In genomic region chr18:11937874-11938478, GRCh38 we compare ENCODE assay signal across 8 cellular contexts. TPM values are rescaled to one million over a fixed set of nuclear protein-coding genes. Genes with fewer than 3 reads are reported as not detected.
DNase-seq lines count a peak whose midpoint lies in the region; ATAC-seq and TF ChIP-seq lines count a peak whose summit lies in the region.

No MANE protein-coding gene starts in this region.

- H3K4me3 ChIP-seq in prostate gland (no peak overlapping the region), uterus (no peak overlapping the region)

- no peaks in the 10 kb centered on the region for H3K4me1 Mint-ChIP-seq in activated naive CD8-positive, alpha-beta T cell treated with anti-CD3 and anti-CD28 coated beads for 36 hours

- no peaks in the 10 kb centered on the region for H3K9me3 Mint-ChIP-seq in activated naive CD8-positive, alpha-beta T cell treated with anti-CD3 and anti-CD28 coated beads for 36 hours

- 6% methylated on average over 4 of the region's 4 CpGs for WGBS in prostate gland

- H3K27ac Mint-ChIP-seq in activated naive CD8-positive, alpha-beta T cell treated with anti-CD3 and anti-CD28 coated beads for 36 hours = no peak overlapping the region

- TF ChIP-seq POLR2A in prostate gland (IDR thresholded peaks at IDR 0.05) (no peak), uterus (IDR thresholded peaks at IDR 0.05) (no peak)

- H3K9me3 ChIP-seq in prostate gland (no peaks in the 10 kb centered on the region), uterus (no peaks in the 10 kb centered on the region)

- H3K27me3 ChIP-seq in prostate gland (replicated peaks; ENCODE audit: insufficient read depth) (no peaks in the 10 kb centered on the region), uterus (no peaks in the 10 kb centered on the region)

- H3K36me3 Mint-ChIP-seq in activated naive CD8-positive, alpha-beta T cell treated with anti-CD3 and anti-CD28 coated beads for 36 hours = no peaks in the 10 kb centered on the region

- H3K36me3 ChIP-seq in prostate gland = no peaks in the 10 kb centered on the region
- no peaks in the 10 kb centered on the region for H3K36me3 ChIP-seq in uterus

- intact Hi-C loops in Right ventricle myocardium inferior (cut with DNase I) (loop anchor here (1.0 to 2.0 kb wide), 2 partner anchors 57 to 101 kb away; no protein-coding TSS in a partner anchor), prostate gland (cut with DNase I) (loop anchor here (1.0 to 10.0 kb wide), 2 partner anchors 57 to 283 kb away; no protein-coding TSS in a partner anchor), uterus (cut with DNase I; ENCODE audit: low total_unique reads) (loop anchor here (1.0 to 5.0 kb wide), 2 partner anchors 57 to 99 kb away; no protein-coding TSS in a partner anchor)

- H3K27ac ChIP-seq in prostate gland (no peak overlapping the region), uterus (no peak overlapping the region)

- TF ChIP-seq CTCF in prostate gland (IDR thresholded peaks at IDR 0.05) = peak; percentile 63 to 90 (median 86)
- TF ChIP-seq CTCF in uterus (IDR thresholded peaks at IDR 0.05) = peak; percentile 84 to 87 (median 86)

- ATAC-seq in Right ventricle myocardium inferior = peak; percentile 82

- H3K4me3 Mint-ChIP-seq in activated naive CD8-positive, alpha-beta T cell treated with anti-CD3 and anti-CD28 coated beads for 36 hours = no peak overlapping the region

- no peaks in the 10 kb centered on the region for H3K27me3 Mint-ChIP-seq in activated naive CD8-positive, alpha-beta T cell treated with anti-CD3 and anti-CD28 coated beads for 36 hours

- H3K4me1 ChIP-seq in prostate gland (replicated peaks) (no peaks in the 10 kb centered on the region), uterus (no peaks in the 10 kb centered on the region)

- DNase-seq in activated gamma-delta T cell treated with Interleukin-2 at 50 U/mL for 16 hours (peak; percentile 75), activated gamma-delta T cell (lab: John Stamatoyannopoulos, UW) (no peak), NCI-H128 (lab: John Stamatoyannopoulos, UW; ENCODE audit: unreplicated experiment) (peak; percentile 73), SW 1271 (lab: John Stamatoyannopoulos, UW) (peak; percentile 5 to 31), Right ventricle myocardium inferior (ENCODE audit: missing footprints) (peak; percentile 80), prostate gland (ENCODE audit: low spot score) (peak; percentile 79), uterus (peak; percentile 73 to 78)
- DNase-seq in activated naive CD8-positive, alpha-beta T cell treated with anti-CD3 and anti-CD28 coated beads for 36 hours = peak; percentile 64

RNA-seq across cellular contexts. Expression of gene MPPE1, which starts 29.9 kb away (rescaled TPM):
- total RNA-seq in activated naive CD8-positive, alpha-beta T cell treated with anti-CD3 and anti-CD28 coated beads for 36 hours = 10 to 100 TPM; 25.3 to 27.1 TPM
- 34.5 TPM for total RNA-seq in Right ventricle myocardium inferior
- total RNA-seq in prostate gland = 10 to 100 TPM; 19.3 to 29.1 TPM
- total RNA-seq in uterus = 10 to 100 TPM; 13.6 to 40.9 (median 29.5) TPM

RNA-seq across cellular contexts. Expression of gene IMPA2, which starts 43.3 kb away (rescaled TPM):
- total RNA-seq in activated naive CD8-positive, alpha-beta T cell treated with anti-CD3 and anti-CD28 coated beads for 36 hours = 10 to 100 TPM; 16.0 to 17.2 TPM
- total RNA-seq in Right ventricle myocardium inferior (82.8 TPM), prostate gland (10 to 100 TPM; 16.6 to 17.9 TPM), uterus (10 to 100 TPM; 28.5 to 61.7 (median 31.6) TPM)
